In the genomic region with DNA sequence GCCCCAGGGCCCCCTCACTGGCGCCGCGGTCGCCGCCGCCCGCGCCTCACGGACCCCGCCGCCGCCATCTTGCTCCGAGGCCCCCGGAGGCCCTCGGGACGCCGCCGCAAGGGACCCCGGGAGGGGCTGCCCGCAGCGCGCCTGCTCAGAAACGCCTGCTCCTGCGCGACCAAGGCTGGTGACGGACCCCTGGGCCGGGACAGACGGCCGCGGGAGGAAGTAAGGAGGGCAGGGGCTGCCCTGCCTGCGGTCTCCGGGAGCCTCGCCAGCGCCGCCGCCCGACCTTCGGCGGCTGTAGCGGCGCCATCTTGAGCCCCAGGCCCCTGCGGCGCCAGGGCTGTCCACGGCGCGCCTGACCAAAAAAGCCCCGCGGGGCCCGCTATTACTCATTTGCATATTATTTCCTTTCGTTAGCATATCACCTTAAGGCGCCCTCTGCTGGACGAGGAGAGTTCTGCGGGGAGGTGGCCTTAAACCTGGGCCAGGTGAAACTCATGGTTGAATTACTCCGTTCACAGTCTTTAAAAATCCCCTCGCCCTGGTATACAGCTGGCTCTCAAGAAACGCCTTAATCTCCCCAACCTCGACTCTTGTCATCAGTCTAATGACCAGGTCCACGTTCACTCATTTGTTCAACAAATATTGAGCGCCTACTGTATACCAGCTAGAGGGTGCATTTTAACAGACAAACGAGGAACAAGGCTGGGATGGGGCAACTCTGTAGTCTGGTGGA, we compare ENCODE assay signal across 8 cellular contexts. TPM values are rescaled to one million over a fixed set of nuclear protein-coding genes. Genes with fewer than 3 reads are reported as not detected.
DNase-seq lines count a peak whose midpoint lies in the region; ATAC-seq and TF ChIP-seq lines count a peak whose summit lies in the region.

A gene with protein sequence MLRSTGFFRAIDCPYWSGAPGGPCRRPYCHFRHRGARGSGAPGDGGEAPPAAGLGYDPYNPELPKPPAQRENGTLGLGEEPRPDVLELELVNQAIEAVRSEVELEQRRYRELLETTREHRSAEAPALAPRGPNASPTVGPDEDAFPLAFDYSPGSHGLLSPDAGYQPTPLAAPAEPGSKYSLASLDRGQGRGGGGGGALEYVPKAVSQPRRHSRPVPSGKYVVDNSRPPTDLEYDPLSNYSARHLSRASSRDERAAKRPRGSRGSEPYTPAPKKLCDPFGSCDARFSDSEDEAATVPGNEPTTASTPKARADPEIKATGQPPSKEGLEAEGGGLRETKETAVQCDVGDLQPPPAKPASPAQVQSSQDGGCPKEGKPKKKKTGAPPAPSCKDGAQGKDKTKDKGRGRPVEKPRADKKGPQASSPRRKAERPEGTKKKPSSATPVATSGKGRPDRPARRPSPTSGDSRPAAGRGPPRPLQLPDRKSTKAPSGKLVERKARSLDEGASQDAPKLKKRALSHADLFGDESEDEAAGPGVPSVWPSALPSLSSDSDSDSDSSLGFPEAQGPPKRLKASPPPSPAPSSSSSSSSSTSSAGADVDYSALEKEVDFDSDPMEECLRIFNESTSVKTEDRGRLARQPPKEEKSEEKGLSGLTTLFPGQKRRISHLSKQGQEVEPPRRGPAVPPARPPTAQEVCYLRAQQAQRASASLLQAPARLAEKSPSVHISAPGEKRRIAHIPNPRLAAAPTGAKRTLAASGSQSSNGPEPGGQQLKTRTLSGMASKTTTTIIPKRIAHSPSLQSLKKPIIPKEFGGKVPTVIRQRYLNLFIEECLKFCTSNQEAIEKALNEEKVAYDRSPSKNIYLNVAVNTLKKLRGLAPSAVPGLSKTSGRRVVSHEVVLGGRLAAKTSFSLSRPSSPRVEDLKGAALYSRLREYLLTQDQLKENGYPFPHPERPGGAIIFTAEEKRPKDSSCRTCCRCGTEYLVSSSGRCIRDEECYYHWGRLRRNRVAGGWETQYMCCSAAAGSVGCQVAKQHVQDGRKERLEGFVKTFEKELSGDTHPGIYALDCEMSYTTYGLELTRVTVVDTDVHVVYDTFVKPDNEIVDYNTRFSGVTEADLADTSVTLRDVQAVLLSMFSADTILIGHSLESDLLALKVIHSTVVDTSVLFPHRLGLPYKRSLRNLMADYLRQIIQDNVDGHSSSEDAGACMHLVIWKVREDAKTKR (minus strand): TSS at position 85 of the 733 bp plus-strand sequence. CDS start 125 bp downstream, outside the sequence.

- no peak within 1 kb of the TSS for H2AFZ ChIP-seq in OCI-LY1 (ENCODE audit: low read length)

- no peaks in the 10 kb centered on the region for H3F3A ChIP-seq in OCI-LY1 (ENCODE audit: insufficient read depth, low read length)

- H4K20me1 ChIP-seq in OCI-LY1 (ENCODE audit: insufficient read depth, low read length) = no peaks in the 10 kb centered on the region

- peaks cover 31% of the 10 kb centered on the region for H3K79me2 ChIP-seq in OCI-LY1 (ENCODE audit: insufficient read depth, low read length)

- peak; percentile 91 for TF ChIP-seq CTCF in OCI-LY1 (IDR thresholded peaks at IDR 0.05; ENCODE audit: low read length)

- no peaks in the 10 kb centered on the region for H3K9me2 ChIP-seq in OCI-LY1 (ENCODE audit: low read depth, low read length)

- H3K4me1 ChIP-seq in OCI-LY1 (ENCODE audit: insufficient read depth, low read length, severe bottlenecking) (peaks cover 44% of the 10 kb centered on the region), mononuclear cell (ENCODE audit: insufficient read depth, low read length) (peaks cover 76% of the 10 kb centered on the region)

- H3K27me3 ChIP-seq in OCI-LY1 (ENCODE audit: insufficient read depth, low read length) = no peaks in the 10 kb centered on the region
- H3K27me3 ChIP-seq in mononuclear cell (ENCODE audit: insufficient read depth, low read length) = no peaks in the 10 kb centered on the region

- H3K9ac ChIP-seq in OCI-LY1 (ENCODE audit: low read length) = peak within 1 kb of the TSS; percentile 95

- H3K36me3 ChIP-seq in OCI-LY1 (ENCODE audit: insufficient read depth, low read length) = peaks cover 8% of the 10 kb centered on the region; the same call in 1 of the 2 replicates

- H3K4me2 ChIP-seq in OCI-LY1 (ENCODE audit: low read length) = peak within 1 kb of the TSS; percentile 96

- H3K4me3 ChIP-seq in OCI-LY1 (ENCODE audit: low read depth, low read length, poor library complexity, severe bottlenecking) (peak within 1 kb of the TSS; percentile 98), mononuclear cell (ENCODE audit: low read length) (peak within 1 kb of the TSS; percentile 85)

- DNase-seq in DMS 273 (lab: John Stamatoyannopoulos, UW; ENCODE audit: unreplicated experiment) (peak; percentile 98), HuH-7 (ENCODE audit: low spot score) (peak; percentile 80), epidermal melanocyte (ENCODE audit: insufficient read length, low spot score) (peak; percentile 92)
- peak; percentile 99 for DNase-seq in activated CD8-positive, alpha-beta memory T cell treated with anti-CD3 and anti-CD28 coated beads, Interleukin-2, amount 50 U/mL, for 4 hours
- peak; percentile 96 to 98 for DNase-seq in stimulated activated CD8-positive, alpha-beta memory T cell treated with anti-CD3 and anti-CD28 coated beads, Interleukin-4, amount 100 ng/mL, for 1 hour (ENCODE audit: low read depth in 2 of 2, low spot score in 1 of 2)

- H3K27ac ChIP-seq in OCI-LY1 (ENCODE audit: low read depth, low read length, poor library complexity, severe bottlenecking) = peak within 1 kb of the TSS; percentile 82

- H3K9me3 ChIP-seq in OCI-LY1 (ENCODE audit: low read length) (no peaks in the 10 kb centered on the region), mononuclear cell (ENCODE audit: low read depth, low read length) (no peaks in the 10 kb centered on the region)

- ATAC-seq in GM21447 (IDR thresholded peaks at IDR 0.05; ENCODE audit: unreplicated experiment) = peak; percentile 52

RNA-seq across cellular contexts. Expression of the gene that starts here (rescaled TPM):
- total RNA-seq in mononuclear cell = 66.2 TPM

Comparison
In these comparisons a context has a peak if more than half of its experiments do, and no peak if none do; other contexts are left out.
1. Peak in every context shown above with its lines: DNase-seq, ATAC-seq, H3K4me3 ChIP-seq and H3K27ac ChIP-seq.